18 cellular contexts compared by ENCODE assay signal in the genomic region with DNA sequence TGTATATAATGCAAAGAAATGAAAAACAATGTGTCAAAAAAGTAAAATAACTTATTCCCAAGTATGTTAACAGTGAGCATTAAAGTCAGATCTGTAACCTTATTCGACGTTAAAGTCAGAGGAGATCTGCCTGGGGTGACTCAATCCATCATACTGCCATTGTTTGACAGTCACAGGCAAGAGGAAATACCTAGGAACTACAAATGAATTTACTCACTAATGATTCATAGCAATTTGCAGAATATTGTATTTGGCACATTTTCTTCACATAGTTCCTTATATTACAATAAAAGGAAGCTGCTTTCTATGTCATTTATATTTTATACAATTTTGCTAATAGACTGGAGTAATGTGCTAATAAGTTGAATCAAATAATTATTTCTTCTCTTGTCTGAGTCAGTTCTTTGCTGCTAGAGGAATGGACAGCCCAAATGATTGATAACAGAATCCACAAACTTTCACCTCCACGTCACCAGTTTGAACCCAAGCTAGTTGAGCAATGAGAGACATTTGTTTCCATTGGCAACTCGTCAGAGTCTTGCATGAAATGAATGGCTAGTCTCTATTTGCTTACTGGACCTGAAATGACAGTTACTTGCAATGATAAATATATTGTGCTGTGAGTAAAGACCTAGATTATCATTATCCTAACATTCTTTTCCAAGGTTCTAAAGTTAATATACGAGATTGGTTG. TPM values are rescaled to one million over a fixed set of nuclear protein-coding genes. Genes with fewer than 3 reads are reported as not detected.
DNase-seq lines count a peak whose midpoint lies in the region; ATAC-seq and TF ChIP-seq lines count a peak whose summit lies in the region.
"Had no signal": no experiment of that assay in that cellular context is flagged by ENCODE, and none has a peak within 500 bp of the region (broad histone marks: within the 10 kb centered on the region; RNA-seq: fewer than 3 reads in every experiment).

No MANE protein-coding gene starts in this region.

- in situ Hi-C loops in G401 (cut with HindIII; ENCODE audit: low sequenced_read_pairs), result no loop called here

- no peak for TF ChIP-seq CTCF in choroid plexus epithelial cell (conservative IDR thresholded peaks at IDR 0.05; ENCODE audit: low read depth, low read length)

- DNase-seq in Daoy (ENCODE audit: low read depth) (peak; percentile 82), NCI-H69 (lab: John Stamatoyannopoulos, UW) (peak; percentile 73), choroid plexus epithelial cell (ENCODE audit: low read depth) (peak; percentile 52), left lobe of liver (ENCODE audit: low spot score) (no peak), SKM-1 treated with dmso at 0.1 percent for 144 hours (lab: John Stamatoyannopoulos, UW; ENCODE audit: unreplicated experiment) (no peak), posterior vena cava (ENCODE audit: low spot score) (no peak), sciatic nerve (ENCODE audit: low spot score) (no peak), G401 (ENCODE audit: low spot score) (no peak)
- DNase-seq: activated T-cell treated with anti-CD3 and anti-CD28 coated beads for 4 hours; effector CD4-positive, alpha-beta T cell; HFFc6; KG1; mucosa of descending colon; NCI-H1930; pancreas; stimulated activated CD4-positive, alpha-beta T cell treated with anti-CD3 and anti-CD28 coated beads, Interleukin-4, amount 100 ng/mL, for 24 hours; stimulated activated naive CD4-positive, alpha-beta T cell treated with Interleukin-2 at 50 U/mL for 16 hours had no signal

- ATAC-seq in left lobe of liver (peak; percentile 66), sciatic nerve (no peak)
- ATAC-seq: activated CD4-positive, CD25-positive, alpha-beta regulatory T cell treated with anti-CD3 and anti-CD28 coated beads, Interleukin-2, amount 50 U/mL, for 24 hours; mucosa of descending colon had no signal

- intact Hi-C loops in posterior vena cava (cut with DNase I) (no loop called here), sciatic nerve (cut with DNase I) (no loop called here)

- no peak overlapping the region for H3K4me3 ChIP-seq in choroid plexus epithelial cell (ENCODE audit: low read depth, low read length)
- H3K4me3 ChIP-seq: mucosa of descending colon, pancreas had no signal

RNA-seq across cellular contexts. Expression of gene TMEM106B, which starts 48.5 kb away (rescaled TPM):
- total RNA-seq in Daoy (2014; rRNA removed; shearing (Covaris generic)), result 63.4 and 84.9 TPM in 2 replicates
- total RNA-seq in left lobe of liver (27.1 TPM), posterior vena cava (10 to 100 TPM; 47.2 to 49.0 TPM), sciatic nerve (54.0 TPM)
- total RNA-seq in G401 (2014; rRNA removed; shearing (Covaris generic)), result 40.0 and 57.2 TPM in 2 replicates

Comparison
In these comparisons a context has a peak if more than half of its experiments do, and no peak if none do; other contexts are left out.
1. DNase-seq: peak in Daoy (single experiment), NCI-H69 (single experiment) and choroid plexus epithelial cell (single experiment); none in left lobe of liver (single experiment), SKM-1 treated with dmso at 0.1 percent for 144 hours (single experiment), posterior vena cava (single experiment), sciatic nerve (single experiment) and G401 (single experiment).